In genomic region chr6:3163248-3163594, GRCh38 we compare ENCODE assay signal across 8 cellular contexts. TPM values are rescaled to one million over a fixed set of nuclear protein-coding genes. Genes with fewer than 3 reads are reported as not detected.
DNase-seq lines count a peak whose midpoint lies in the region; ATAC-seq and TF ChIP-seq lines count a peak whose summit lies in the region.

No MANE protein-coding gene starts in this region.

- H3K4me3 ChIP-seq in DND-41 (ENCODE audit: low read depth in 1 of 2, low read length in 2 of 2) (peak overlapping the region in 1 of 2 experiments; percentile 51; a peak in 2 of 4 replicates), tibial nerve (peak overlapping the region; percentile 84 to 92 (median 92))

- H3K79me2 ChIP-seq in DND-41 (ENCODE audit: insufficient read depth, low read length) = no peaks in the 10 kb centered on the region

- H3K9ac ChIP-seq in DND-41 (ENCODE audit: low read depth, low read length) = peak overlapping the region; percentile 39; the same call in 1 of the 2 replicates

- POLR2A ChIA-PET in activated CD8-positive, alpha-beta T cell treated with anti-CD3 and anti-CD28 coated beads for 36 hours (lab: Charles Lee) = no interaction called here

- peak overlapping the region; percentile 49; the same call in 1 of the 2 replicates for H2AFZ ChIP-seq in DND-41 (ENCODE audit: low read depth, low read length)

- H3K27me3 Mint-ChIP-seq in HFFc6 (ENCODE audit: insufficient read depth) = peaks cover 3% of the 10 kb centered on the region; the same call in 1 of the 2 replicates
- peaks cover 7% of the 10 kb centered on the region for H3K27me3 Mint-ChIP-seq in activated CD8-positive, alpha-beta T cell treated with anti-CD3 and anti-CD28 coated beads for 36 hours

- intact Hi-C loops in activated CD8-positive, alpha-beta T cell treated with anti-CD3 and anti-CD28 coated beads for 36 hours (cut with micrococcal nuclease) = no loop called here

- peak overlapping the region; percentile 85 for H3K4me3 Mint-ChIP-seq in HFFc6
- peak overlapping the region; percentile 77 for H3K4me3 Mint-ChIP-seq in activated CD8-positive, alpha-beta T cell treated with anti-CD3 and anti-CD28 coated beads for 36 hours

- peak overlapping the region; percentile 73 for H3K4me2 ChIP-seq in DND-41 (ENCODE audit: insufficient read depth, low read length)

- H3K36me3 ChIP-seq in DND-41 (ENCODE audit: insufficient read depth, low read length) = no peaks in the 10 kb centered on the region
- H3K36me3 ChIP-seq in tibial nerve = no peaks in the 10 kb centered on the region

- ATAC-seq in DND-41 (ENCODE audit: insufficient read depth, low read depth) = no peak
- peak; percentile 4 for ATAC-seq in activated CD8-positive, alpha-beta T cell treated with anti-CD3 and anti-CD28 coated beads for 36 hours

- DNase-seq in DND-41 = no peak
- no peak for DNase-seq in HFFc6
- DNase-seq in activated CD8-positive, alpha-beta T cell treated with anti-CD3 and anti-CD28 coated beads for 36 hours = no peak
- peak; percentile 57 for DNase-seq in iris pigment epithelial cell (ENCODE audit: low read depth)
- DNase-seq in tibial nerve (ENCODE audit: low spot score in 2 of 2) = peak in 1 of 2 donors; percentile 44
- DNase-seq in HPDE6-E6E7 (ENCODE audit: extremely low spot score) = no peak
- DNase-seq in T-helper 9 cell = no peak
- DNase-seq in COLO829 (ENCODE audit: low spot score) = no peak

- peaks cover 21% of the 10 kb centered on the region for H3K4me1 ChIP-seq in DND-41 (ENCODE audit: insufficient read depth, low read length)
- peaks cover 0 to 38% (median 0%) of the 10 kb centered on the region in 4 donors for H3K4me1 ChIP-seq in tibial nerve

- CTCF ChIA-PET in activated CD8-positive, alpha-beta T cell treated with anti-CD3 and anti-CD28 coated beads for 36 hours (lab: Charles Lee) = interaction anchor here (1.8 to 2.3 kb wide), 2 partner anchors 14 to 88 kb away, joined by 4 to 8 read pairs; no protein-coding TSS in a partner anchor

- no peaks in the 10 kb centered on the region for H3K9me3 Mint-ChIP-seq in HFFc6
- peaks cover 8% of the 10 kb centered on the region for H3K9me3 Mint-ChIP-seq in activated CD8-positive, alpha-beta T cell treated with anti-CD3 and anti-CD28 coated beads for 36 hours

- TF ChIP-seq EP300 in tibial nerve (IDR thresholded peaks at IDR 0.05) = no peak

- H3K9me3 ChIP-seq in DND-41 (ENCODE audit: insufficient read depth, low read length, severe bottlenecking) (no peaks in the 10 kb centered on the region), tibial nerve (no peaks in the 10 kb centered on the region)

- H3K27ac ChIP-seq in DND-41 (ENCODE audit: low read length) (no peak overlapping the region), tibial nerve (peak overlapping the region; percentile 92 to 99 (median 96))

- H3K36me3 Mint-ChIP-seq in HFFc6 (ENCODE audit: low read depth) = no peaks in the 10 kb centered on the region; the same call in 1 of the 2 replicates
- H3K36me3 Mint-ChIP-seq in activated CD8-positive, alpha-beta T cell treated with anti-CD3 and anti-CD28 coated beads for 36 hours (ENCODE audit: low read depth) = peaks cover 5% of the 10 kb centered on the region

- no peaks in the 10 kb centered on the region for H4K20me1 ChIP-seq in DND-41 (ENCODE audit: insufficient read depth, low read length)

- H3K27ac Mint-ChIP-seq in HFFc6 = peak overlapping the region; percentile 70
- H3K27ac Mint-ChIP-seq in activated CD8-positive, alpha-beta T cell treated with anti-CD3 and anti-CD28 coated beads for 36 hours = no peak overlapping the region

- H3K4me1 Mint-ChIP-seq in HFFc6 (ENCODE audit: low read depth) = peaks cover 58% of the 10 kb centered on the region
- peaks cover 22% of the 10 kb centered on the region for H3K4me1 Mint-ChIP-seq in activated CD8-positive, alpha-beta T cell treated with anti-CD3 and anti-CD28 coated beads for 36 hours (ENCODE audit: low read depth)

- WGBS in tibial nerve, 2 donors = 13 to 16% methylated on average over 13 of the region's 13 CpGs

- TF ChIP-seq POLR2A in tibial nerve (IDR thresholded peaks at IDR 0.05) = no peak

- TF ChIP-seq CTCF in DND-41 (IDR thresholded peaks at IDR 0.05; ENCODE audit: borderline replicate concordance, extremely low read depth, low read length, poor library complexity, severe bottlenecking) (peak; percentile 5), HFFc6 (IDR thresholded peaks at IDR 0.05) (no peak), tibial nerve (IDR thresholded peaks at IDR 0.05) (no peak)
- TF ChIP-seq CTCF in activated CD8-positive, alpha-beta T cell treated with anti-CD3 and anti-CD28 coated beads for 36 hours (IDR thresholded peaks at IDR 0.05) = no peak

- H3K27me3 ChIP-seq in DND-41 (ENCODE audit: insufficient read depth, low read length, poor library complexity) (peaks cover 61% of the 10 kb centered on the region), tibial nerve (no peaks in the 10 kb centered on the region)

RNA-seq across cellular contexts. Expression of gene TUBB2A, which starts 5.9 kb away (rescaled TPM):
- total RNA-seq in HFFc6 (2021; fragmentation: NEBNext Ultra II Directional; extraction: Animal tissue kit (Norgen Biotek cat#: 25700)) = 100 to 1,000 TPM; 114 to 152 (median 120) TPM
- 1 to 10 TPM; 1.3 to 1.5 TPM for total RNA-seq in activated CD8-positive, alpha-beta T cell treated with anti-CD3 and anti-CD28 coated beads for 36 hours
- 100 to 1,000 TPM in 1 of 4 donors, 10 to 100 TPM in 3; 37.5 to 100 (median 68.0) TPM for total RNA-seq in tibial nerve

RNA-seq across cellular contexts. Expression of gene BPHL, which starts 44.7 kb away (rescaled TPM):
- 10 to 100 TPM in 5 of 6 experiments, 1 to 10 TPM in 1; 9.3 to 14.6 (median 11.9) TPM for total RNA-seq in HFFc6 (2021; fragmentation: NEBNext Ultra II Directional; extraction: Animal tissue kit (Norgen Biotek cat#: 25700))
- 1 to 10 TPM; 8.4 to 9.5 TPM for total RNA-seq in activated CD8-positive, alpha-beta T cell treated with anti-CD3 and anti-CD28 coated beads for 36 hours
- 10 to 100 TPM in 3 of 4 donors, 1 to 10 TPM in 1; 6.7 to 21.6 (median 12.6) TPM for total RNA-seq in tibial nerve

Comparison
In these comparisons a context has a peak if more than half of its experiments do, and no peak if none do; other contexts are left out.
1. RNA of gene TUBB2A, which starts 5.9 kb away (total RNA-seq): 114 to 152 TPM in HFFc6 and 37.5 to 100 TPM in tibial nerve; 1.3 to 1.5 TPM in activated CD8-positive, alpha-beta T cell treated with anti-CD3 and anti-CD28 coated beads for 36 hours; every median in the first group is over 10 times any median in the second.